In the genomic region with DNA sequence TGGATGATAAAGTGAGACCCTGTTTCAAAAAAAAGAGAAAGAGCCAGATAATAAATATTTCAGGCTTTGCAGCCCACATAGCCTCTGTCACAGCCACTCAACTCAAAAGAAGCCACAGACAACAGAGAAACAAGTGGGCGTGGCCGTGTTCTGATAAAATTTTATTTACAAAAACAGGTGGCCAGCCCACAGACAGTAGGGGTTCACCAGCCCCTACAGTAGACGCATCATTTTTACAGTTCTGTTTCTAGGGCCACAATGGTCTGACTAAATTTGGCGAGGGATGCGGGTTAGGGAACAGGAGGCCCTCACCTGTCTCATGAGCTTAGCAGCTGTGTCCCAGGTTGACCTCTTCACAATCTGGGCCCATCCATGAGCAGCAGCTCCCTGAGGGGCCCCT, we compare ENCODE assay signal across 1 cellular context.
TF ChIP-seq lines count a peak whose summit lies in the region.

No MANE protein-coding gene starts in this region.

TF ChIP-seq in GM12878, 131 proteins besides CTCF, POLR2A, EP300 and RAD21:
- TF ChIP-seq CHD2 (IDR thresholded peaks at IDR 0.05; ENCODE audit: borderline replicate concordance, low read depth, low read length), result no peak
- TF ChIP-seq NR2C2 (IDR thresholded peaks at IDR 0.05; ENCODE audit: borderline replicate concordance, control insufficient read depth, insufficient read length, low read depth), result no peak
- peak; percentile 57 for TF ChIP-seq RUNX3 (IDR thresholded peaks at IDR 0.05; ENCODE audit: low read length)
- TF ChIP-seq, protein P1, sequence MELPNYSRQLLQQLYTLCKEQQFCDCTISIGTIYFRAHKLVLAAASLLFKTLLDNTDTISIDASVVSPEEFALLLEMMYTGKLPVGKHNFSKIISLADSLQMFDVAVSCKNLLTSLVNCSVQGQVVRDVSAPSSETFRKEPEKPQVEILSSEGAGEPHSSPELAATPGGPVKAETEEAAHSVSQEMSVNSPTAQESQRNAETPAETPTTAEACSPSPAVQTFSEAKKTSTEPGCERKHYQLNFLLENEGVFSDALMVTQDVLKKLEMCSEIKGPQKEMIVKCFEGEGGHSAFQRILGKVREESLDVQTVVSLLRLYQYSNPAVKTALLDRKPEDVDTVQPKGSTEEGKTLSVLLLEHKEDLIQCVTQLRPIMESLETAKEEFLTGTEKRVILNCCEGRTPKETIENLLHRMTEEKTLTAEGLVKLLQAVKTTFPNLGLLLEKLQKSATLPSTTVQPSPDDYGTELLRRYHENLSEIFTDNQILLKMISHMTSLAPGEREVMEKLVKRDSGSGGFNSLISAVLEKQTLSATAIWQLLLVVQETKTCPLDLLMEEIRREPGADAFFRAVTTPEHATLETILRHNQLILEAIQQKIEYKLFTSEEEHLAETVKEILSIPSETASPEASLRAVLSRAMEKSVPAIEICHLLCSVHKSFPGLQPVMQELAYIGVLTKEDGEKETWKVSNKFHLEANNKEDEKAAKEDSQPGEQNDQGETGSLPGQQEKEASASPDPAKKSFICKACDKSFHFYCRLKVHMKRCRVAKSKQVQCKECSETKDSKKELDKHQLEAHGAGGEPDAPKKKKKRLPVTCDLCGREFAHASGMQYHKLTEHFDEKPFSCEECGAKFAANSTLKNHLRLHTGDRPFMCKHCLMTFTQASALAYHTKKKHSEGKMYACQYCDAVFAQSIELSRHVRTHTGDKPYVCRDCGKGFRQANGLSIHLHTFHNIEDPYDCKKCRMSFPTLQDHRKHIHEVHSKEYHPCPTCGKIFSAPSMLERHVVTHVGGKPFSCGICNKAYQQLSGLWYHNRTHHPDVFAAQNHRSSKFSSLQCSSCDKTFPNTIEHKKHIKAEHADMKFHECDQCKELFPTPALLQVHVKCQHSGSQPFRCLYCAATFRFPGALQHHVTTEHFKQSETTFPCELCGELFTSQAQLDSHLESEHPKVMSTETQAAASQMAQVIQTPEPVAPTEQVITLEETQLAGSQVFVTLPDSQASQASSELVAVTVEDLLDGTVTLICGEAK (IDR thresholded peaks at IDR 0.05; ENCODE audit: borderline replicate concordance), result peak; percentile 73; the same call in 1 of the 2 replicates
- no peak for TF ChIP-seq STAT1 (conservative IDR thresholded peaks at IDR 0.05)
- no peak for TF ChIP-seq WRNIP1 (IDR thresholded peaks at IDR 0.05; ENCODE audit: borderline replicate concordance, low read depth, low read length)
- TF ChIP-seq, protein P2, sequence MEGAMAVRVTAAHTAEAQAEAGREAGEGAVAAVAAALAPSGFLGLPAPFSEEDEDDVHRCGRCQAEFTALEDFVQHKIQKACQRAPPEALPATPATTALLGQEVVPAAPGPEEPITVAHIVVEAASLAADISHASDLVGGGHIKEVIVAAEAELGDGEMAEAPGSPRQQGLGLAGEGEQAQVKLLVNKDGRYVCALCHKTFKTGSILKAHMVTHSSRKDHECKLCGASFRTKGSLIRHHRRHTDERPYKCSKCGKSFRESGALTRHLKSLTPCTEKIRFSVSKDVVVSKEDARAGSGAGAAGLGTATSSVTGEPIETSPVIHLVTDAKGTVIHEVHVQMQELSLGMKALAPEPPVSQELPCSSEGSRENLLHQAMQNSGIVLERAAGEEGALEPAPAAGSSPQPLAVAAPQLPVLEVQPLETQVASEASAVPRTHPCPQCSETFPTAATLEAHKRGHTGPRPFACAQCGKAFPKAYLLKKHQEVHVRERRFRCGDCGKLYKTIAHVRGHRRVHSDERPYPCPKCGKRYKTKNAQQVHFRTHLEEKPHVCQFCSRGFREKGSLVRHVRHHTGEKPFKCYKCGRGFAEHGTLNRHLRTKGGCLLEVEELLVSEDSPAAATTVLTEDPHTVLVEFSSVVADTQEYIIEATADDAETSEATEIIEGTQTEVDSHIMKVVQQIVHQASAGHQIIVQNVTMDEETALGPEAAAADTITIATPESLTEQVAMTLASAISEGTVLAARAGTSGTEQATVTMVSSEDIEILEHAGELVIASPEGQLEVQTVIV (IDR thresholded peaks at IDR 0.05; ENCODE audit: borderline replicate concordance, partially characterized antibody), result no peak
- TF ChIP-seq, protein P3, sequence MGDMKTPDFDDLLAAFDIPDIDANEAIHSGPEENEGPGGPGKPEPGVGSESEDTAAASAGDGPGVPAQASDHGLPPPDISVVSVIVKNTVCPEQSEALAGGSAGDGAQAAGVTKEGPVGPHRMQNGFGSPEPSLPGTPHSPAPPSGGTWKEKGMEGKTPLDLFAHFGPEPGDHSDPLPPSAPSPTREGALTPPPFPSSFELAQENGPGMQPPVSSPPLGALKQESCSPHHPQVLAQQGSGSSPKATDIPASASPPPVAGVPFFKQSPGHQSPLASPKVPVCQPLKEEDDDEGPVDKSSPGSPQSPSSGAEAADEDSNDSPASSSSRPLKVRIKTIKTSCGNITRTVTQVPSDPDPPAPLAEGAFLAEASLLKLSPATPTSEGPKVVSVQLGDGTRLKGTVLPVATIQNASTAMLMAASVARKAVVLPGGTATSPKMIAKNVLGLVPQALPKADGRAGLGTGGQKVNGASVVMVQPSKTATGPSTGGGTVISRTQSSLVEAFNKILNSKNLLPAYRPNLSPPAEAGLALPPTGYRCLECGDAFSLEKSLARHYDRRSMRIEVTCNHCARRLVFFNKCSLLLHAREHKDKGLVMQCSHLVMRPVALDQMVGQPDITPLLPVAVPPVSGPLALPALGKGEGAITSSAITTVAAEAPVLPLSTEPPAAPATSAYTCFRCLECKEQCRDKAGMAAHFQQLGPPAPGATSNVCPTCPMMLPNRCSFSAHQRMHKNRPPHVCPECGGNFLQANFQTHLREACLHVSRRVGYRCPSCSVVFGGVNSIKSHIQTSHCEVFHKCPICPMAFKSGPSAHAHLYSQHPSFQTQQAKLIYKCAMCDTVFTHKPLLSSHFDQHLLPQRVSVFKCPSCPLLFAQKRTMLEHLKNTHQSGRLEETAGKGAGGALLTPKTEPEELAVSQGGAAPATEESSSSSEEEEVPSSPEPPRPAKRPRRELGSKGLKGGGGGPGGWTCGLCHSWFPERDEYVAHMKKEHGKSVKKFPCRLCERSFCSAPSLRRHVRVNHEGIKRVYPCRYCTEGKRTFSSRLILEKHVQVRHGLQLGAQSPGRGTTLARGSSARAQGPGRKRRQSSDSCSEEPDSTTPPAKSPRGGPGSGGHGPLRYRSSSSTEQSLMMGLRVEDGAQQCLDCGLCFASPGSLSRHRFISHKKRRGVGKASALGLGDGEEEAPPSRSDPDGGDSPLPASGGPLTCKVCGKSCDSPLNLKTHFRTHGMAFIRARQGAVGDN (IDR thresholded peaks at IDR 0.05), result no peak
- TF ChIP-seq TCF12 (IDR thresholded peaks at IDR 0.05; ENCODE audit: low read depth, low read length), result peak; percentile 42; the same call in 1 of the 2 replicates
- TF ChIP-seq KDM1A (IDR thresholded peaks at IDR 0.05; ENCODE audit: borderline replicate concordance), result no peak
- TF ChIP-seq SREBF2 (IDR thresholded peaks at IDR 0.05; ENCODE audit: low read length), result no peak
